Comparison of ENCODE assay signal across 6 cellular contexts in genomic region chr9:87077986-87078385, GRCh38.
"Had no signal": no experiment of that assay in that cellular context is flagged by ENCODE, and none has a peak within 500 bp of the region (broad histone marks: within the 10 kb centered on the region; RNA-seq: fewer than 3 reads in every experiment).

No MANE protein-coding gene starts in this region.

- DNase-seq: H9, HCEC 1CT had no signal

- ATAC-seq: GM23338, HepG2 had no signal

- H3K27me3 Mint-ChIP-seq: IgD-negative memory B cell had no signal

- H3K4me3 ChIP-seq: GM23338 had no signal

- H3K27ac ChIP-seq: HL-60 had no signal

- H2AFZ ChIP-seq: GM23338 had no signal

- H3K27ac Mint-ChIP-seq: GM23338 had no signal

- H3K4me3 Mint-ChIP-seq: GM23338, H9, IgD-negative memory B cell had no signal

- H3K4me2 ChIP-seq: GM23338 had no signal

- H3K36me3 Mint-ChIP-seq: IgD-negative memory B cell had no signal

- H3K4me1 Mint-ChIP-seq: GM23338, H9, IgD-negative memory B cell had no signal
